ENCODE assay signal across 9 cellular contexts in the genomic region with DNA sequence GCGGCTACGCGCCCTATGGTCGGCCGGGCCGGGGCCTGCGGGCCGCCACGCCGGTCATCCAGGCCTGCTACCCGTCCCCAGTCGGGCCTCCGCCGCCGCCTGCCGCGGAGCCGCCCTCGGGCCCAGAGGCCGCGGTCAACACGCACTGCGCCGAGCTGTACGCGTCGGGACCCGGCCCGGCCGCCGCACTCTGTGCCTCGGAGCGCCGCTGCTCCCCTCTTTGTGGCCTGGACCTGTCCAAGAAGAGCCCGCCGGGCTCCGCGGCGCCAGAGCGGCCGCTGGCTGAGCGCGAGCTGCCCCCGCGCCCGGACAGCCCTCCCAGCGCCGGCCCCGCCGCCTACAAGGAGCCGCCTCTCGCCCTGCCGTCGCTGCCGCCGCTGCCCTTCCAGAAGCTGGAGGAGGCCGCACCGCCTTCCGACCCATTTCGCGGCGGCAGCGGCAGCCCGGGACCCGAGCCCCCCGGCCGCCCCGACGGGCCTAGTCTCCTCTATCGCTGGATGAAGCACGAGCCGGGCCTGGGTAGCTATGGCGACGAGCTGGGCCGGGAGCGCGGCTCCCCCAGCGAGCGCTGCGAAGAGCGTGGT. TPM values are rescaled to one million over a fixed set of nuclear protein-coding genes. Genes with fewer than 3 reads are reported as not detected.
A peak's percentile ranks its signal among the peaks of the same experiment; 100 is the strongest.
DNase-seq lines count a peak whose midpoint lies in the region; ATAC-seq and FAIRE-seq lines count a peak whose summit lies in the region.
"Had no signal": no experiment of that assay in that cellular context is flagged by ENCODE, and none has a peak within 500 bp of the region (broad histone marks: within the 10 kb centered on the region; RNA-seq: fewer than 3 reads in every experiment).

No MANE protein-coding gene starts in this region.

- no peaks in the 10 kb centered on the region for H3K27me3 ChIP-seq in adipocyte (replicated peaks; ENCODE audit: control insufficient read depth, insufficient read depth, low read length)
- H3K27me3 ChIP-seq in right cardiac atrium (ENCODE audit: control insufficient read depth, insufficient read depth): no peaks in the 10 kb centered on the region
- peaks cover 2 to 9% of the 10 kb centered on the region in 2 donors for H3K27me3 ChIP-seq in small intestine (ENCODE audit: control insufficient read depth in 2 of 2, insufficient read depth in 2 of 2, low read length in 2 of 2)

- H3K9me3 ChIP-seq in adipocyte (ENCODE audit: control insufficient read depth, low read length) (no peaks in the 10 kb centered on the region), right cardiac atrium (ENCODE audit: control insufficient read depth, low read length) (no peaks in the 10 kb centered on the region), small intestine (ENCODE audit: control insufficient read depth, low read depth) (no peaks in the 10 kb centered on the region)

- peak overlapping the region; percentile 80; the same call in 1 of the 2 replicates for H3K4me3 ChIP-seq in GM08714 (ENCODE audit: low read length)
- peak overlapping the region; percentile 50 for H3K4me3 ChIP-seq in adipocyte (ENCODE audit: low read length)
- H3K4me3 ChIP-seq in right cardiac atrium (ENCODE audit: low read length): peak overlapping the region; percentile 81
- H3K4me3 ChIP-seq in small intestine (ENCODE audit: low read depth in 1 of 2, low read length in 2 of 2): peak overlapping the region; percentile 22 to 75

- H3K36me3 ChIP-seq in adipocyte (ENCODE audit: control insufficient read depth, insufficient read depth, low read length, severe bottlenecking) (no peaks in the 10 kb centered on the region), small intestine (ENCODE audit: control insufficient read depth in 2 of 2, insufficient read depth in 2 of 2, low read length in 2 of 2) (peaks cover 3 to 8% of the 10 kb centered on the region in 2 donors)

- H3K9ac ChIP-seq in adipocyte (ENCODE audit: low read length): peak overlapping the region; percentile 91

- H3K4me1 ChIP-seq in adipocyte (ENCODE audit: control insufficient read depth, insufficient read depth, low read length) (peaks cover 29% of the 10 kb centered on the region), right cardiac atrium (ENCODE audit: control insufficient read depth, insufficient read depth, low read length) (no peaks in the 10 kb centered on the region), small intestine (ENCODE audit: control insufficient read depth in 2 of 2, insufficient read depth in 1 of 2, low read depth in 1 of 2, low read length in 1 of 2) (peaks cover 0 to 5% of the 10 kb centered on the region in 2 donors)

- no peak for DNase-seq in adipocyte (ENCODE audit: low read depth)
- DNase-seq in right cardiac atrium: peak in 1 of 3 donors; percentile 44
- no peak for DNase-seq in small intestine
- DNase-seq in epidermal melanocyte (ENCODE audit: insufficient read length, low spot score): no peak
- no peak for DNase-seq in left colon
- DNase-seq in HUDEP-2 (lab: John Stamatoyannopoulos, UW; ENCODE audit: unreplicated experiment in 76 of 76): no peak
- DNase-seq: cortex of kidney had no signal

- no peak for FAIRE-seq in small intestine (lab: Jason Lieb, UNC)

- H3K27ac ChIP-seq in right cardiac atrium (ENCODE audit: low read length): peak overlapping the region; percentile 9
- H3K27ac ChIP-seq in small intestine (ENCODE audit: low read depth in 1 of 2, low read length in 1 of 2): peak overlapping the region; percentile 72 to 89

- 12% methylated on average over 81 of the region's 81 CpGs for whole genome bisulfite sequencing in right cardiac atrium
- 1 to 10% (median 4%) methylated on average over 44 to 81 of the region's 81 CpGs for WGBS in small intestine, 3 donors

- ATAC-seq in right cardiac atrium: no peak
- ATAC-seq in GM19023 (IDR thresholded peaks at IDR 0.05; ENCODE audit: unreplicated experiment): no peak
- no peak for ATAC-seq in left colon

- intact Hi-C loops in right cardiac atrium (cut with DNase I): loop anchor here in 1 of 4 donors (5.0 kb wide), 1 partner anchor 185 kb away; no protein-coding TSS in a partner anchor
- intact Hi-C loops in left colon (cut with DNase I, micrococcal nuclease): no loop called here

RNA-seq across cellular contexts. Expression of a gene that starts 2.3 kb away (rescaled TPM):
- total RNA-seq in right cardiac atrium (10 to 100 TPM; 16.9 to 33.0 (median 24.7) TPM), left colon (10 to 100 TPM in 1 of 2 donors, 1 to 10 TPM in 1; 4.8 to 12.8 TPM)
- polyA plus RNA-seq in right cardiac atrium (10.3 TPM), small intestine (1 to 10 TPM in 2 of 3 donors, under 1 TPM in 1; 0.89 to 6.9 (median 6.2) TPM)

RNA-seq across cellular contexts. Expression of a gene that starts 15.4 kb away (rescaled TPM):
- total RNA-seq in right cardiac atrium: 10 to 100 TPM; 15.3 to 29.4 (median 20.5) TPM
- 35.6 TPM for polyA plus RNA-seq in right cardiac atrium
- 10 to 100 TPM; 65.9 to 90.5 (median 80.1) TPM for polyA plus RNA-seq in small intestine
- total RNA-seq in left colon: 10 to 100 TPM; 39.2 to 39.7 TPM

RNA-seq across cellular contexts. Expression of a gene that starts 27.3 kb away (rescaled TPM):
- 10 to 100 TPM; 24.7 to 30.7 (median 27.5) TPM for total RNA-seq in right cardiac atrium
- 20.5 TPM for polyA plus RNA-seq in right cardiac atrium
- polyA plus RNA-seq in small intestine: 10 to 100 TPM; 11.6 to 19.2 (median 12.5) TPM
- 10 to 100 TPM; 31.2 to 35.1 TPM for total RNA-seq in left colon

RNA-seq across cellular contexts. Expression of a gene that starts 32.1 kb away (rescaled TPM):
- total RNA-seq in right cardiac atrium (1 to 10 TPM; 3.9 to 5.7 (median 4.2) TPM), left colon (under 1 TPM; 0.15 to 0.36 TPM)
- polyA plus RNA-seq in right cardiac atrium (5.4 TPM), small intestine (1 to 10 TPM in 1 of 3 donors, not detected in 2; 1.0 TPM)
